14 cellular contexts compared by ENCODE assay signal in the genomic region with DNA sequence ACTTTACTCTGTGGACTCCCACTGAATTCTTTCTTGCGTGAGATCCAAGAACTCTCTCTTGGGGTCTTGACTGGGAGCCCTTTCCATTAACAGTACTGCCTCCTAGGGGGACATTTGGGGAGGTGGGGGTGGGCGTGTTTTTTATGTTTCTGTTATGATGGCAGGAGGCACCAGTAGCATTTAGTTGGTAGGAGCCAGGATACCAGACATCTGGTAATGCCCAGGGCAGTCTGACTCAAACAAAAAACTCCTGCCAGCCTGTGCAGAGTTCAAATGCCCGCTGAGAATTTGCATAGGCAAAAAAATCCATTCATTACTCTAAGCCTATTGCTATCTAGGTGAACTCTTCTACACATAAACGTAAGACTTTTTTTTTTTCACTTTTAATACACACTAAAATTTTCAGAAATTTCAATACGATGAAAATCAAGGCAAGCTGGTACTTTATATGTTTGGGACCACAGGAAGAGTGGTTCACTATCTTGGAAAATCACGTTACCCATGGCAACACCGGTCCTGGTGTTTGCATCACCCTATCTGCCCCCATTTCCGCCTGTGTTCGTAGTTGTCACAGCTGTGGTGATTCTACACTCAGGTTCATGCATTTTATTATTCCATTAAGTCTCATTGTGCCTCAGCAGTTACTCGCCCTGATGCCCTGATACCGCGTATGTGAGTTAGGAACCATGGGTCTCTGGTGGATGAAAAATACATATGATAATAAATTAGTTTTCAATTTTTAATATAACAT.
DNase-seq lines count a peak whose midpoint lies in the region; ATAC-seq and TF ChIP-seq lines count a peak whose summit lies in the region.
"Had no signal": no experiment of that assay in that cellular context is flagged by ENCODE, and none has a peak within 500 bp of the region (broad histone marks: within the 10 kb centered on the region; RNA-seq: fewer than 3 reads in every experiment).

No MANE protein-coding gene starts in this region.

- no TSS peak for BruUV-seq in Panc1 (replicated peaks; lab: Mats Ljungman, UMichigan)

- CTCF ChIA-PET in Panc1 (lab: Charles Lee), result no interaction called here

- no peaks in the 10 kb centered on the region for H3K36me3 Mint-ChIP-seq in activated T-cell treated with anti-CD3 and anti-CD28 coated beads, Interleukin-2, amount 50 U/mL, for 24 hours (ENCODE audit: low read depth)
- peaks cover 7 to 8% of the 10 kb centered on the region in 2 donors for H3K36me3 Mint-ChIP-seq in activated naive CD4-positive, alpha-beta T cell treated with anti-CD3 and anti-CD28 coated beads, Interleukin-2, amount 50 U/mL, for 72 hours

- peaks cover 21% of the 10 kb centered on the region for H3K4me1 Mint-ChIP-seq in activated T-cell treated with anti-CD3 and anti-CD28 coated beads, Interleukin-2, amount 50 U/mL, for 24 hours (ENCODE audit: low read depth)

- H3K27ac ChIP-seq in Panc1 (ENCODE audit: low read length), result no peak overlapping the region
- no peak overlapping the region for H3K27ac ChIP-seq in osteoblast (ENCODE audit: low read depth, low read length)
- H3K27ac ChIP-seq: coronary artery, ovary, upper lobe of left lung had no signal

- POLR2A ChIA-PET in Panc1 (lab: Charles Lee), result no interaction called here

- H3K27me3 ChIP-seq in Panc1 (ENCODE audit: control insufficient read depth, insufficient read depth, low read length), result no peaks in the 10 kb centered on the region; the same call in 1 of the 2 replicates
- H3K27me3 ChIP-seq in osteoblast (ENCODE audit: insufficient read depth, low read length), result peaks cover 6% of the 10 kb centered on the region
- H3K27me3 ChIP-seq: ovary, spleen, upper lobe of left lung had no signal

- H3K79me2 ChIP-seq in osteoblast (ENCODE audit: insufficient read depth, low read length), result no peaks in the 10 kb centered on the region

- peaks cover 6% of the 10 kb centered on the region for H3K9me3 Mint-ChIP-seq in activated T-cell treated with anti-CD3 and anti-CD28 coated beads, Interleukin-2, amount 50 U/mL, for 24 hours
- peaks cover 4% of the 10 kb centered on the region in 2 donors for H3K9me3 Mint-ChIP-seq in activated naive CD4-positive, alpha-beta T cell treated with anti-CD3 and anti-CD28 coated beads, Interleukin-2, amount 50 U/mL, for 72 hours

- in situ Hi-C loops in Panc1 (cut with HindIII; ENCODE audit: low pct_unique_long_range_greater_than_20kb, low sequenced_read_pairs), result no loop called here

- peak overlapping the region; percentile 94 for H3K27ac Mint-ChIP-seq in activated T-cell treated with anti-CD3 and anti-CD28 coated beads, Interleukin-2, amount 50 U/mL, for 24 hours
- H3K27ac Mint-ChIP-seq in activated naive CD4-positive, alpha-beta T cell treated with anti-CD3 and anti-CD28 coated beads, Interleukin-2, amount 50 U/mL, for 72 hours, result peak overlapping the region; percentile 83 to 90

- no peak for DNase-seq in activated T-cell treated with anti-CD3 and anti-CD28 coated beads, Interleukin-2, amount 50 U/mL, for 24 hours
- DNase-seq in activated T-cell treated with anti-CD3 and anti-CD28 coated beads, Interleukin-2, amount 50 U/mL, for 1 hour, result no peak
- DNase-seq in Panc1 (ENCODE audit: low read depth, low spot score) (no peak), osteoblast (ENCODE audit: insufficient read length, low spot score, missing footprints) (no peak), left colon (no peak), COR-L47 (lab: John Stamatoyannopoulos, UW) (no peak)
- DNase-seq in activated naive CD4-positive, alpha-beta T cell treated with anti-CD3 and anti-CD28 coated beads, Interleukin-2, amount 50 U/mL, for 72 hours (ENCODE audit: low spot score in 2 of 2), result no peak
- DNase-seq: activated CD4-positive, CD25-positive, alpha-beta regulatory T cell; NCI-H2029; ovary; spleen; upper lobe of left lung had no signal

- ATAC-seq in Panc1 (no peak), left colon (no peak), GM18868 (IDR thresholded peaks at IDR 0.05; ENCODE audit: unreplicated experiment) (no peak)
- peak; percentile 19 to 26 for ATAC-seq in activated naive CD4-positive, alpha-beta T cell treated with anti-CD3 and anti-CD28 coated beads, Interleukin-2, amount 50 U/mL, for 72 hours

- H3K36me3 ChIP-seq in Panc1 (ENCODE audit: control insufficient read depth, insufficient read depth, low read length), result no peaks in the 10 kb centered on the region
- H3K36me3 ChIP-seq in osteoblast (ENCODE audit: insufficient read depth, low read length), result no peaks in the 10 kb centered on the region
- H3K36me3 ChIP-seq: ovary, spleen, upper lobe of left lung had no signal

- peaks cover 25% of the 10 kb centered on the region for H3K27me3 Mint-ChIP-seq in activated T-cell treated with anti-CD3 and anti-CD28 coated beads, Interleukin-2, amount 50 U/mL, for 24 hours

- peak overlapping the region; percentile 18 for H3K4me3 Mint-ChIP-seq in activated T-cell treated with anti-CD3 and anti-CD28 coated beads, Interleukin-2, amount 50 U/mL, for 24 hours

- no peaks in the 10 kb centered on the region for H3K4me1 ChIP-seq in Panc1 (ENCODE audit: control insufficient read depth, insufficient read depth, low read length)
- H3K4me1 ChIP-seq in osteoblast (ENCODE audit: insufficient read depth, low read length), result peaks cover 5% of the 10 kb centered on the region
- H3K4me1 ChIP-seq: spleen, upper lobe of left lung had no signal

- intact Hi-C loops in Panc1 (cut with micrococcal nuclease; ENCODE audit: unreplicated experiment) (no loop called here), left colon (cut with DNase I, micrococcal nuclease) (no loop called here)

- TF ChIP-seq CTCF in Panc1 (IDR thresholded peaks at IDR 0.05) (0 out of 2 replicates have a peak, but pooled peaks have one; percentile 8), osteoblast (IDR thresholded peaks at IDR 0.05; ENCODE audit: extremely low read depth, low read depth, low read length) (no peak)

- H4K20me1 ChIP-seq in osteoblast (ENCODE audit: insufficient read depth, low read length), result no peaks in the 10 kb centered on the region

- H2AFZ ChIP-seq in osteoblast (ENCODE audit: low read length), result peak overlapping the region; percentile 66

- no peak overlapping the region for H3K4me3 ChIP-seq in Panc1 (ENCODE audit: low read depth in 2 of 2, low read length in 2 of 2)
- peak overlapping the region; percentile 43 for H3K4me3 ChIP-seq in osteoblast (ENCODE audit: insufficient read depth, low read length)
- H3K4me3 ChIP-seq: coronary artery, ovary, spleen, upper lobe of left lung had no signal

- H3K9me3 ChIP-seq in Panc1 (ENCODE audit: control insufficient read depth, insufficient read depth, low read depth, low read length), result 0 out of 2 replicates have a peak, but pooled peaks cover 3% of the 10 kb centered on the region
- no peaks in the 10 kb centered on the region for H3K9me3 ChIP-seq in osteoblast (ENCODE audit: low read depth, low read length)
- H3K9me3 ChIP-seq: ovary, upper lobe of left lung had no signal

- peak overlapping the region; percentile 71 for H3K4me2 ChIP-seq in osteoblast (ENCODE audit: insufficient read depth, low read length)

Comparison
In these comparisons a context has a peak if more than half of its experiments do, and no peak if none do; other contexts are left out.
1. ATAC-seq: peak in activated naive CD4-positive, alpha-beta T cell treated with anti-CD3 and anti-CD28 coated beads, Interleukin-2, amount 50 U/mL, for 72 hours (2 of 2); none in Panc1 (single experiment), left colon (single experiment) and GM18868 (single experiment).